In genomic region chr7:55249332-55249731, GRCh38 we compare ENCODE assay signal across 17 cellular contexts.
DNase-seq lines count a peak whose midpoint lies in the region; ATAC-seq and TF ChIP-seq lines count a peak whose summit lies in the region.
"Had no signal": no experiment of that assay in that cellular context is flagged by ENCODE, and none has a peak within 500 bp of the region (broad histone marks: within the 10 kb centered on the region; RNA-seq: fewer than 3 reads in every experiment).

No MANE protein-coding gene starts in this region.

- ATAC-seq in left lung (peak; percentile 91), SK-N-SH treated with all-trans-retinoic acid at 6 μM for 48 hours (no peak)

- H3K18ac ChIP-seq in trophoblast cell (ENCODE audit: low read length) = no peak overlapping the region

- H3K27me3 Mint-ChIP-seq in Caco-2 (ENCODE audit: insufficient read depth, unreplicated experiment) (no peaks in the 10 kb centered on the region), progenitor cell of endocrine pancreas (peaks cover 34% of the 10 kb centered on the region)

- BruUV-seq in Caco-2 (replicated peaks; lab: Mats Ljungman, UMichigan) = no TSS peak

- H3K27ac Mint-ChIP-seq in Caco-2 (ENCODE audit: unreplicated experiment) (peak overlapping the region; percentile 54), progenitor cell of endocrine pancreas (no peak overlapping the region)
- H3K27ac Mint-ChIP-seq: IgD-negative memory B cell had no signal

- no peak overlapping the region for H2BK5ac ChIP-seq in trophoblast cell (ENCODE audit: low read depth, low read length, poor library complexity)

- no peaks in the 10 kb centered on the region for H3K27me3 ChIP-seq in Caco-2 (replicated peaks; ENCODE audit: control insufficient read depth, insufficient read depth, low read length)
- H3K27me3 ChIP-seq in left lung = peaks cover 0 to 12% of the 10 kb centered on the region in 2 donors
- no peaks in the 10 kb centered on the region for H3K27me3 ChIP-seq in trophoblast cell (ENCODE audit: insufficient read depth, low read length)
- no peaks in the 10 kb centered on the region for H3K27me3 ChIP-seq in SJCRH30

- H3K79me2 ChIP-seq in trophoblast cell (ENCODE audit: control insufficient read depth, insufficient read depth, low read length, poor library complexity) = no peaks in the 10 kb centered on the region

- H3K36me3 ChIP-seq in Caco-2 (ENCODE audit: control insufficient read depth, insufficient read depth, low read length) (no peaks in the 10 kb centered on the region), left lung (no peaks in the 10 kb centered on the region), trophoblast cell (ENCODE audit: control insufficient read depth in 1 of 2, insufficient read depth in 2 of 2, low read length in 2 of 2) (no peaks in the 10 kb centered on the region), SJCRH30 (no peaks in the 10 kb centered on the region)
- H3K36me3 ChIP-seq: BLaER1 treated with 17β-estradiol and CSF1 and Interleukin-3, amounts not matched to agents 10 nM and 100 nM had no signal

- no peak overlapping the region for H3K4me3 ChIP-seq in Caco-2 (ENCODE audit: low read depth, low read length)
- no peak overlapping the region for H3K4me3 ChIP-seq in coronary artery
- no peak overlapping the region for H3K4me3 ChIP-seq in left lung
- no peak overlapping the region for H3K4me3 ChIP-seq in trophoblast cell (ENCODE audit: low read depth, low read length)
- H3K4me3 ChIP-seq in SJCRH30 = no peak overlapping the region
- H3K4me3 ChIP-seq: BLaER1 treated with 17β-estradiol and CSF1 and Interleukin-3, amounts not matched to agents 10 nM and 100 nM had no signal

- H3K4me2 ChIP-seq in trophoblast cell (ENCODE audit: low read length) = no peak overlapping the region
- H3K4me2 ChIP-seq: BLaER1 treated with 17β-estradiol and CSF1 and Interleukin-3, amounts not matched to agents 10 nM and 100 nM had no signal

- POLR2A ChIA-PET in Caco-2 (lab: Charles Lee) = no interaction called here

- H3K9ac ChIP-seq in trophoblast cell (ENCODE audit: low read length) = no peak overlapping the region
- H3K9ac ChIP-seq: BLaER1 treated with 17β-estradiol and CSF1 and Interleukin-3, amounts not matched to agents 10 nM and 100 nM had no signal

- no peaks in the 10 kb centered on the region for H3K9me3 ChIP-seq in Caco-2
- no peaks in the 10 kb centered on the region for H3K9me3 ChIP-seq in left lung
- no peaks in the 10 kb centered on the region for H3K9me3 ChIP-seq in trophoblast cell (ENCODE audit: insufficient read depth, low read depth, low read length)
- no peaks in the 10 kb centered on the region for H3K9me3 ChIP-seq in SJCRH30 (replicated peaks)
- H3K9me3 ChIP-seq: BLaER1 treated with 17β-estradiol and CSF1 and Interleukin-3, amounts not matched to agents 10 nM and 100 nM had no signal

- no peaks in the 10 kb centered on the region for H3K4me1 Mint-ChIP-seq in Caco-2 (ENCODE audit: low read depth, unreplicated experiment)
- H3K4me1 Mint-ChIP-seq in progenitor cell of endocrine pancreas (ENCODE audit: low read depth) = peaks cover 2% of the 10 kb centered on the region
- H3K4me1 Mint-ChIP-seq: IgD-negative memory B cell had no signal

- H3K4me3 Mint-ChIP-seq in Caco-2 (ENCODE audit: unreplicated experiment) (no peak overlapping the region), progenitor cell of endocrine pancreas (ENCODE audit: low read depth) (no peak overlapping the region)
- H3K4me3 Mint-ChIP-seq: IgD-negative memory B cell had no signal

- no peak overlapping the region for H2BK120ac ChIP-seq in trophoblast cell (ENCODE audit: insufficient read depth, low read length, poor library complexity)

- no peak overlapping the region for H2BK12ac ChIP-seq in trophoblast cell (ENCODE audit: low read length)

- H3K27ac ChIP-seq in coronary artery (no peak overlapping the region), left lung (no peak overlapping the region), trophoblast cell (ENCODE audit: low read depth, low read length) (no peak overlapping the region), SJCRH30 (no peak overlapping the region)
- H3K27ac ChIP-seq: BLaER1 treated with 17β-estradiol and CSF1 and Interleukin-3, amounts not matched to agents 10 nM and 100 nM had no signal

- H4K12ac ChIP-seq in trophoblast cell (ENCODE audit: low read depth, low read length) = no peak overlapping the region

- H3K9me3 Mint-ChIP-seq in Caco-2 (ENCODE audit: unreplicated experiment) = peaks cover 9% of the 10 kb centered on the region
- H3K9me3 Mint-ChIP-seq in progenitor cell of endocrine pancreas (ENCODE audit: low read depth) = peaks cover 4% of the 10 kb centered on the region
- H3K9me3 Mint-ChIP-seq: IgD-negative memory B cell had no signal

- no peak overlapping the region for H2AFZ ChIP-seq in trophoblast cell (ENCODE audit: insufficient read depth, low read length, poor library complexity)

- CTCF ChIA-PET in Caco-2 (lab: Charles Lee) = interaction anchor here (0.5 to 1.9 kb wide), 5 partner anchors 69 to 1475 kb away, joined by 3 to 8 read pairs (median 3); no protein-coding TSS in a partner anchor

- no peak overlapping the region for H3K14ac ChIP-seq in trophoblast cell (ENCODE audit: low read length)

- no peak overlapping the region for H3K4ac ChIP-seq in trophoblast cell (ENCODE audit: low read depth, low read length)

- H3K36me3 Mint-ChIP-seq in Caco-2 (ENCODE audit: insufficient read depth, unreplicated experiment) (no peaks in the 10 kb centered on the region), progenitor cell of endocrine pancreas (ENCODE audit: insufficient read depth) (no peaks in the 10 kb centered on the region)
- H3K36me3 Mint-ChIP-seq: IgD-negative memory B cell had no signal

- H4K8ac ChIP-seq in trophoblast cell (ENCODE audit: low read depth, low read length) = no peak overlapping the region

- DNase-seq in Caco-2 (peak; percentile 50 to 62), coronary artery (ENCODE audit: low spot score) (peak; percentile 31), left lung (no peak), trophoblast cell (peak; percentile 91 to 96), SJCRH30 (no peak), progenitor cell of endocrine pancreas (ENCODE audit: low spot score, unreplicated experiment) (no peak)
- DNase-seq in activated CD4-positive, alpha-beta T cell treated with anti-CD3 and anti-CD28 coated beads for 48 hours = no peak
- DNase-seq: DMS153, EL, NCI-H1417 treated with DMSO at 0.1 percent for 48 hours, NCI-H2029, NCI-H2171 treated with DMSO at 0.1 percent for 48 hours, NCI-H510A, RPMI8226 had no signal

- no CpG with 5 or more reads among the region's 8 CpGs for WGBS in trophoblast cell (ENCODE audit: extremely low coverage, insufficient coverage, insufficient read length)

- peaks cover 2% of the 10 kb centered on the region for H3K79me1 ChIP-seq in trophoblast cell (ENCODE audit: low read length)

- intact Hi-C loops in Caco-2 (cut with micrococcal nuclease; ENCODE audit: unreplicated experiment) = no loop called here
- intact Hi-C loops in left lung (cut with DNase I) = no loop called here

- TF ChIP-seq CTCF in Caco-2 (IDR thresholded peaks at IDR 0.05; ENCODE audit: insufficient read depth in 1 of 2, low read depth in 1 of 2, low read length in 1 of 2, severe bottlenecking in 1 of 2, unreplicated experiment in 1 of 2) = no peak
- TF ChIP-seq CTCF in coronary artery (IDR thresholded peaks at IDR 0.05) = no peak
- no peak for TF ChIP-seq CTCF in left lung (IDR thresholded peaks at IDR 0.05)
- TF ChIP-seq CTCF in progenitor cell of endocrine pancreas (IDR thresholded peaks at IDR 0.05; ENCODE audit: unreplicated experiment) = no peak

- H2AK5ac ChIP-seq in trophoblast cell (ENCODE audit: low read length) = no peak overlapping the region

- no peak overlapping the region for H3K23ac ChIP-seq in trophoblast cell (ENCODE audit: low read length)

- H3K4me1 ChIP-seq in Caco-2 (peaks cover 4% of the 10 kb centered on the region; the same call in 1 of the 2 replicates), left lung (peaks cover 1 to 3% of the 10 kb centered on the region in 2 donors), trophoblast cell (ENCODE audit: control insufficient read depth in 1 of 2, insufficient read depth in 2 of 2, low read length in 2 of 2) (peaks cover 2 to 4% of the 10 kb centered on the region in 2 experiments), SJCRH30 (peaks cover 10% of the 10 kb centered on the region)

- H4K91ac ChIP-seq in trophoblast cell (ENCODE audit: low read depth, low read length) = no peak overlapping the region

TF ChIP-seq in SK-N-SH treated with all-trans-retinoic acid at 6 μM for 48 hours, 23 proteins besides CTCF, POLR2A, EP300 and RAD21:
- TF ChIP-seq ZNF8 (CRISPR knock-in tag; IDR thresholded peaks at IDR 0.05) (no peak), PPARA (CRISPR knock-in tag; IDR thresholded peaks at IDR 0.05; ENCODE audit: borderline replicate concordance) (no peak), POU6F1 (CRISPR knock-in tag; IDR thresholded peaks at IDR 0.05; ENCODE audit: borderline replicate concordance, low read depth) (no peak), ZNF70 (CRISPR knock-in tag; IDR thresholded peaks at IDR 0.05) (no peak)

Comparison
In these comparisons a context has a peak if more than half of its experiments do, and no peak if none do; other contexts are left out.
1. DNase-seq: peak in Caco-2 (2 of 2), coronary artery (single experiment) and trophoblast cell (2 of 2); none in left lung (0 of 2), SJCRH30 (0 of 2), progenitor cell of endocrine pancreas (single experiment) and activated CD4-positive, alpha-beta T cell treated with anti-CD3 and anti-CD28 coated beads for 48 hours (single experiment).